ENCODE assay signal across 1 cellular context in genomic region chr16:30335598-30336474, GRCh38.
A peak's percentile ranks its signal among the peaks of the same experiment; 100 is the strongest.
TF ChIP-seq lines count a peak whose summit lies in the region.

No MANE protein-coding gene starts in this region.

TF ChIP-seq in HEK293, 187 proteins besides CTCF, POLR2A, EP300 and RAD21 (continued from another document):
- peak; percentile 76 for TF ChIP-seq PRDM10 (tag by site-specific recombination; IDR thresholded peaks at IDR 0.05)
- peak; percentile 54; the same call in 1 of the 2 replicates for TF ChIP-seq ZNF518A (tag by site-specific recombination; conservative IDR thresholded peaks at IDR 0.05; ENCODE audit: low read depth)
- peak; percentile 71; the same call in 1 of the 2 replicates for TF ChIP-seq PATZ1 (tag by site-specific recombination; IDR thresholded peaks at IDR 0.05)
- TF ChIP-seq ZNF777 (tag by site-specific recombination; IDR thresholded peaks at IDR 0.05; ENCODE audit: borderline replicate concordance): peak; percentile 51; the same call in 1 of the 2 replicates
- peak; percentile 18; the same call in 1 of the 2 replicates for TF ChIP-seq SP2 (tag by site-specific recombination; IDR thresholded peaks at IDR 0.05)
- no peak for TF ChIP-seq ZNF830 (tag by site-specific recombination; IDR thresholded peaks at IDR 0.05; ENCODE audit: low read depth)
TF ChIP-seq in HEK293: peak in this region for 10.
